ENCODE assay signal across 7 cellular contexts in the genomic region with DNA sequence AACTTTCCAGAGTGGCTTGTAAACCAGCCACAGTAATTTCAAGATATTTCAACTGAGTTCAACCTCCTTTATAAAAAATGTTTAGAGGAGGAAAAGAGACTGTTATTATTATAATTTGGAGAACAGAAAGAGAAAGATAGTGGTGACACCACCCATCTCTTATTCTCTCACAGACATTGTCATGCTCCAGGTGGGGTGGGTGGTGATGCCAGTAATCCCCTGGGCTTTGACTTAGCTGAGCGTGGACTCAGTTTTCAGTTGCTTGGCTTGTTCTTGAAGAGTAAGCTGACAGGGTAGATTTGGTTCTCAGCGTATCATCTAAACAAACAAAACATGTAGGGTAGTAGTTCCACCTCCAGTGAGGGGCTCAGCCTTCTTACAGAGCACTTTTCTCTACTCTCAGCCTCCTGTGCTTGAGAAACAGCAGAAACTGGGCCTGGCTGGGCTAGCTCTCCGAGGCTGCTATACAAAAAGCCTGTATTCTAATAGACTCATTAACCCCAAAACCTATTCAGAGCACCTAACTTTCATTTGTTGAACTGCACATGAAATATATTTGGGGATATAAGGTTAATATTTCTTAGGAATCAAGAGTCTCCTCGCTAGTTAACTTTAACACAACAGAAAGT. TPM values are rescaled to one million over a fixed set of nuclear protein-coding genes. Genes with fewer than 3 reads are reported as not detected.
DNase-seq lines count a peak whose midpoint lies in the region; ATAC-seq, FAIRE-seq and TF ChIP-seq lines count a peak whose summit lies in the region.
"Not testable (repeated sequence)": the region's sequence is repeated elsewhere in the genome, so short reads cannot be mapped to it uniquely, and the experiment has no call there.

No MANE protein-coding gene starts in this region.

- not testable (repeated sequence) for H3K9me3 ChIP-seq in WERI-Rb-1 (ENCODE audit: severe bottlenecking)

- H3K4me3 ChIP-seq in WERI-Rb-1 (ENCODE audit: low read depth, low read length): not testable (repeated sequence)

- not testable (repeated sequence) for H3K36me3 Mint-ChIP-seq in central memory CD8-positive, alpha-beta T cell (ENCODE audit: insufficient read depth); neural crest cell (ENCODE audit: low read depth); stimulated activated naive B cell treated with anti-CD40 and anti-IgM and Interleukin-4, amounts not matched to agents 10 μg/mL and 1 μg/mL and 100 μg/mL, for 72 hours

- DNase-seq in GM12892 (ENCODE audit: insufficient read length); central memory CD8-positive, alpha-beta T cell (ENCODE audit: low spot score in 2 of 2); stimulated activated naive B cell treated with anti-CD40 and anti-IgM and Interleukin-4, amounts not matched to agents 10 μg/mL and 1 μg/mL and 100 μg/mL, for 72 hours: not testable (repeated sequence)
- DNase-seq in WERI-Rb-1 (peak; percentile 15), neural crest cell (ENCODE audit: low read depth, low spot score) (peak; percentile 0)

- not testable (repeated sequence) for H3K27ac ChIP-seq in WERI-Rb-1

- not testable (repeated sequence) for TF ChIP-seq POLR2A in GM12892 (IDR thresholded peaks at IDR 0.05; ENCODE audit: low read depth, low read length)

- not testable (repeated sequence) for H3K36me3 ChIP-seq in WERI-Rb-1

- H3K27me3 Mint-ChIP-seq in central memory CD8-positive, alpha-beta T cell; neural crest cell (ENCODE audit: low read depth); stimulated activated naive B cell treated with anti-CD40 and anti-IgM and Interleukin-4, amounts not matched to agents 10 μg/mL and 1 μg/mL and 100 μg/mL, for 72 hours: not testable (repeated sequence)

- ATAC-seq in GM19351 (IDR thresholded peaks at IDR 0.05; ENCODE audit: unreplicated experiment) (peak; percentile 57), HG03378 (IDR thresholded peaks at IDR 0.05; ENCODE audit: unreplicated experiment) (peak; percentile 44)
- ATAC-seq in central memory CD8-positive, alpha-beta T cell (replicated peaks; ENCODE audit: extremely low read depth, poor library complexity, severe bottlenecking): peak; percentile 24
- peak; percentile 100 for ATAC-seq in stimulated activated naive B cell treated with anti-CD40 and anti-IgM and Interleukin-4, amounts not matched to agents 10 μg/mL and 1 μg/mL and 100 μg/mL, for 72 hours (replicated peaks)

- not testable (repeated sequence) for H3K9me3 Mint-ChIP-seq in central memory CD8-positive, alpha-beta T cell; neural crest cell; stimulated activated naive B cell treated with anti-CD40 and anti-IgM and Interleukin-4, amounts not matched to agents 10 μg/mL and 1 μg/mL and 100 μg/mL, for 72 hours

- H3K4me1 Mint-ChIP-seq in central memory CD8-positive, alpha-beta T cell; neural crest cell; stimulated activated naive B cell treated with anti-CD40 and anti-IgM and Interleukin-4, amounts not matched to agents 10 μg/mL and 1 μg/mL and 100 μg/mL, for 72 hours: not testable (repeated sequence)

- not testable (repeated sequence) for H3K27ac Mint-ChIP-seq in central memory CD8-positive, alpha-beta T cell (ENCODE audit: low read depth); neural crest cell (ENCODE audit: unreplicated experiment); stimulated activated naive B cell treated with anti-CD40 and anti-IgM and Interleukin-4, amounts not matched to agents 10 μg/mL and 1 μg/mL and 100 μg/mL, for 72 hours

- not testable (repeated sequence) for H3K4me3 Mint-ChIP-seq in central memory CD8-positive, alpha-beta T cell; neural crest cell; stimulated activated naive B cell treated with anti-CD40 and anti-IgM and Interleukin-4, amounts not matched to agents 10 μg/mL and 1 μg/mL and 100 μg/mL, for 72 hours

- H3K27me3 ChIP-seq in WERI-Rb-1 (ENCODE audit: insufficient read depth, low read depth, severe bottlenecking): not testable (repeated sequence)

- FAIRE-seq in GM12892 (lab: Jason Lieb, UNC): peak; percentile 78

- TF ChIP-seq CTCF in WERI-Rb-1 (IDR thresholded peaks at IDR 0.05; ENCODE audit: low read depth, low read length); neural crest cell (conservative IDR thresholded peaks at IDR 0.05): not testable (repeated sequence)

RNA-seq across cellular contexts. Expression of a gene that starts 25.9 kb away (rescaled TPM):
- 7.7 TPM for polyA plus RNA-seq in GM12892 (2012; ENCODE audit: missing spikeins)
- 25.4 and 26.4 TPM in 2 replicates for total RNA-seq in neural crest cell

Comparison
In these comparisons a context has a peak if more than half of its experiments do, and no peak if none do; other contexts are left out.
1. ATAC-seq: peak in every context shown above with its lines; median percentile 100 in stimulated activated naive B cell treated with anti-CD40 and anti-IgM and Interleukin-4, amounts not matched to agents 10 μg/mL and 1 μg/mL and 100 μg/mL, for 72 hours; 57 in GM19351; 44 in HG03378; 24 in central memory CD8-positive, alpha-beta T cell.